In the genomic region with DNA sequence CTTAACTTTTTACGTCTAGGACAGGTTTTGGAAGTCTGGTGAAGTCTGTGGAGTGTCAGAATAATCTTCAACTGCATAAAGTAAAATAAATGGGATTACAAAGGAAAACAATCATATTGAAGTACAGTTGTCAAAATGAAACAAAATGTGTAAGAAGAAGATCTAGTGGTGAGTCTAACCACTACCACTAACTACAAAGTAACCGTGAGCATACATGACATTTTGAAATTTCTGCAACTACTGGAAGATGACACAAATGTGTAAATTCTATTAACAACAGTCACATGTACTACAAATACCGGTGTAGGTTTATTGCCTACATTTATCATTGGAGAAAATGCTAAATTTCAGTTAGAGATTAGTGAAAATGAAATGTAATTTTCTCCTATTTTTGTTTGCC, we compare ENCODE assay signal across 26 cellular contexts. TPM values are rescaled to one million over a fixed set of nuclear protein-coding genes. Genes with fewer than 3 reads are reported as not detected.
DNase-seq lines count a peak whose midpoint lies in the region; ATAC-seq lines count a peak whose summit lies in the region.
"Had no signal": no experiment of that assay in that cellular context is flagged by ENCODE, and none has a peak within 500 bp of the region (broad histone marks: within the 10 kb centered on the region; RNA-seq: fewer than 3 reads in every experiment).

No MANE protein-coding gene starts in this region.

- no peaks in the 10 kb centered on the region for H3K36me3 Mint-ChIP-seq in activated T-cell treated with anti-CD3 and anti-CD28 coated beads, Interleukin-2, amount 50 U/mL, for 72 hours (ENCODE audit: insufficient read depth in 2 of 2)
- no peaks in the 10 kb centered on the region for H3K36me3 Mint-ChIP-seq in T-cell
- peaks cover 2% of the 10 kb centered on the region for H3K36me3 Mint-ChIP-seq in activated naive CD8-positive, alpha-beta T cell

- H3K4me3 Mint-ChIP-seq in activated T-cell treated with anti-CD3 and anti-CD28 coated beads, Interleukin-2, amount 50 U/mL, for 72 hours: peak overlapping the region; percentile 50 to 60
- peak overlapping the region in 1 of 3 donors; percentile 14 for H3K4me3 Mint-ChIP-seq in T-cell
- H3K4me3 Mint-ChIP-seq in activated naive CD8-positive, alpha-beta T cell: no peak overlapping the region
- H3K4me3 Mint-ChIP-seq: nephron progenitor cell had no signal

- intact Hi-C loops in cardiac septum (cut with DNase I): no loop called here

- ATAC-seq in activated T-cell treated with anti-CD3 and anti-CD28 coated beads, Interleukin-2, amount 50 U/mL, for 72 hours (replicated peaks in 1 of 2): peak; percentile 93
- ATAC-seq in T-cell (replicated peaks in 1 of 4): peak in 2 of 4 experiments; percentile 40 to 56
- peak; percentile 79 for ATAC-seq in stimulated activated naive CD8-positive, alpha-beta T cell treated with anti-CD3 and anti-CD28 coated beads, Interleukin-15, Interleukin-2, amounts not matched to agents 100 U/mL and 50 U/mL, for 24 hours
- ATAC-seq: gastroesophageal sphincter, Right ventricle myocardium inferior had no signal

- H3K27ac Mint-ChIP-seq in activated T-cell treated with anti-CD3 and anti-CD28 coated beads, Interleukin-2, amount 50 U/mL, for 72 hours: peak overlapping the region; percentile 74
- H3K27ac Mint-ChIP-seq in T-cell: peak overlapping the region; percentile 17 to 54
- peak overlapping the region; percentile 6 for H3K27ac Mint-ChIP-seq in activated naive CD8-positive, alpha-beta T cell
- H3K27ac Mint-ChIP-seq: nephron progenitor cell had no signal

- H3K27me3 Mint-ChIP-seq in activated T-cell treated with anti-CD3 and anti-CD28 coated beads, Interleukin-2, amount 50 U/mL, for 72 hours (ENCODE audit: low read depth): peaks cover 44% of the 10 kb centered on the region
- peaks cover 0 to 21% of the 10 kb centered on the region in 2 donors for H3K27me3 Mint-ChIP-seq in T-cell
- no peaks in the 10 kb centered on the region for H3K27me3 Mint-ChIP-seq in activated naive CD8-positive, alpha-beta T cell

- no peaks in the 10 kb centered on the region for H3K9me3 Mint-ChIP-seq in activated T-cell treated with anti-CD3 and anti-CD28 coated beads, Interleukin-2, amount 50 U/mL, for 72 hours
- H3K9me3 Mint-ChIP-seq in T-cell: no peaks in the 10 kb centered on the region
- H3K9me3 Mint-ChIP-seq in activated naive CD8-positive, alpha-beta T cell (ENCODE audit: low read depth): no peaks in the 10 kb centered on the region

- H3K4me1 Mint-ChIP-seq in activated T-cell treated with anti-CD3 and anti-CD28 coated beads, Interleukin-2, amount 50 U/mL, for 72 hours (ENCODE audit: low read depth): peaks cover 21% of the 10 kb centered on the region
- H3K4me1 Mint-ChIP-seq in T-cell: peaks cover 7 to 19% (median 12%) of the 10 kb centered on the region in 3 donors
- H3K4me1 Mint-ChIP-seq in activated naive CD8-positive, alpha-beta T cell (ENCODE audit: low read depth): peaks cover 9% of the 10 kb centered on the region

- DNase-seq in activated T-cell treated with anti-CD3 and anti-CD28 coated beads, Interleukin-2, amount 50 U/mL, for 72 hours: no peak
- DNase-seq in activated T-cell treated with anti-CD3 and anti-CD28 coated beads, Interleukin-2, amount 50 U/mL, for 48 hours: no peak
- DNase-seq in T-cell: no peak
- no peak for DNase-seq in stimulated activated naive CD8-positive, alpha-beta T cell treated with anti-CD3 and anti-CD28 coated beads, Interleukin-15, Interleukin-2, amounts not matched to agents 100 U/mL and 50 U/mL, for 24 hours
- no peak for DNase-seq in cardiac septum (ENCODE audit: low spot score)
- DNase-seq in HUDEP-2 (lab: John Stamatoyannopoulos, UW; ENCODE audit: unreplicated experiment in 76 of 76): no peak
- DNase-seq: activated CD4-positive, alpha-beta T cell treated with anti-CD3 and anti-CD28 coated beads for 48 hours; activated naive CD4-positive, alpha-beta T cell; anterior cingulate cortex; colonic mucosa; COR-L47; effector CD4-positive, alpha-beta T cell; HCEC 1CT; hippocampal formation; MG63; NCI-H1417; NCI-H2029 treated with DMSO at 0.1 percent for 48 hours; NCI-H524 treated with DMSO at 0.1 percent for 48 hours; nephron progenitor cell; NK-92 treated with Interleukin-12 subunit alpha and Interleukin-12 subunit beta, amount 100 ng/mL, for 24 hours; stimulated activated CD4-positive, alpha-beta T cell treated with anti-CD3 and anti-CD28 coated beads, Interleukin-15, amount 100 ng/mL, for 24 hours; stimulated activated CD4-positive, alpha-beta T cell treated with anti-CD3 and anti-CD28 coated beads, Interleukin-4, amount 100 ng/mL, for 4 hours; upper lobe of left lung had no signal

- CTCF ChIA-PET in T-cell (lab: Charles Lee): no interaction called here

- POLR2A ChIA-PET in T-cell (lab: Charles Lee): no interaction called here

RNA-seq across cellular contexts. Expression of a gene that starts 29.7 kb away (rescaled TPM):
- 10 to 100 TPM; 50.7 to 54.9 TPM for total RNA-seq in activated T-cell treated with anti-CD3 and anti-CD28 coated beads, Interleukin-2, amount 50 U/mL, for 72 hours
- total RNA-seq in T-cell: 100 to 1,000 TPM in 1 of 5 donors, 10 to 100 TPM in 4; 81.4 to 100 (median 87.6) TPM
- 32.5 TPM for total RNA-seq in cardiac septum

RNA-seq across cellular contexts. Expression of a gene that starts 29.9 kb away (rescaled TPM):
- total RNA-seq in activated T-cell treated with anti-CD3 and anti-CD28 coated beads, Interleukin-2, amount 50 U/mL, for 72 hours: 1,000 to 10,000 TPM; 4,335 to 4,825 TPM
- total RNA-seq in T-cell: 1,000 to 10,000 TPM; 3,249 to 4,871 (median 4,590) TPM
- 753 TPM for total RNA-seq in cardiac septum

RNA-seq across cellular contexts. Expression of a gene that starts 33.7 kb away (rescaled TPM):
- total RNA-seq in activated T-cell treated with anti-CD3 and anti-CD28 coated beads, Interleukin-2, amount 50 U/mL, for 72 hours: 10 to 100 TPM; 30.1 to 37.7 TPM
- total RNA-seq in T-cell (10 to 100 TPM; 37.7 to 43.8 (median 42.6) TPM), cardiac septum (24.5 TPM)

RNA-seq across cellular contexts. Expression of a gene that starts 35.0 kb away (rescaled TPM):
- 10 to 100 TPM; 10.1 to 14.2 TPM for total RNA-seq in activated T-cell treated with anti-CD3 and anti-CD28 coated beads, Interleukin-2, amount 50 U/mL, for 72 hours
- total RNA-seq in T-cell (10 to 100 TPM; 12.2 to 47.2 (median 40.4) TPM), cardiac septum (9.3 TPM)

RNA-seq across cellular contexts. Expression of a gene that starts 37.5 kb away (rescaled TPM):
- total RNA-seq in activated T-cell treated with anti-CD3 and anti-CD28 coated beads, Interleukin-2, amount 50 U/mL, for 72 hours: 10 to 100 TPM; 35.8 to 36.0 TPM
- total RNA-seq in T-cell (10 to 100 TPM; 13.9 to 27.7 (median 24.4) TPM), cardiac septum (9.9 TPM)

Comparison
In these comparisons a context has a peak if more than half of its experiments do, and no peak if none do; other contexts are left out.
1. H3K27ac Mint-ChIP-seq: peak in every context shown above with its lines; median percentile 74 in activated T-cell treated with anti-CD3 and anti-CD28 coated beads, Interleukin-2, amount 50 U/mL, for 72 hours; 36 in T-cell; 6 in activated naive CD8-positive, alpha-beta T cell.